In the genomic region with DNA sequence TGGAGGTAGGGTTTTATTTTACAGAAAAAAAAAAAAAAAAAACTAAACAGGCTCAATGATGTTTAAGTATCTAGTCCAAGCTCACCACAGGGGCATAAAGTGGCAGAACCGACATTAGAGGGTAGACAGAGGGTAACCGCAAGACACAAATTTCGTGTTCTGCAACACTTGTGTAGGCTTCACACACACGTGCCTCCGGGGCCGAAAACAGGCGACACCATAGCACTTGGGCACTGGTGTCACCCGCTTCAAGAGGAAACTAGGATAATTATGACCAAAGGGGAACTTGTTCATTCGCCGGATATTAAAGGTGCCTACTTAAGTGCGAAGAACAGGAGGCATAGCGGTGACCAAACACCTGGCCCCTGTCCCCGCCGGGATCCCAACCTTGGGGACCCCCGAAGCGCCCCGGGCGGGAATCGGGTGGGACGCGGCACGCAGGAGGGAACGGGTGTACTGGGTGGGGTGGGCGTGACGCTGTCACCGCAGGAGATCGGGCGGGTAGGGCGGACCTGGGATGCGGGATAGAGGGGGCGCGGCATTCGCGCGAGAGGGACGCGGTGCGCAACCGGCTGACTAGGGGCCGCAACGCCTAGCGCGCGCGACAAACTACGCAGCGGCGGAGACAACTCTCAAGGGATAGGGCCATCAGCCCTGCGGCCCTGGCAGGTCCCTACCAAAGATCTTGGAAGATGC, we compare ENCODE assay signal across 8 cellular contexts. TPM values are rescaled to one million over a fixed set of nuclear protein-coding genes. Genes with fewer than 3 reads are reported as not detected.
DNase-seq lines count a peak whose midpoint lies in the region; ATAC-seq, FAIRE-seq and TF ChIP-seq lines count a peak whose summit lies in the region.

No MANE protein-coding gene starts in this region.

- H3K4me3 Mint-ChIP-seq in neural crest cell (peak overlapping the region; percentile 97), type B pancreatic cell (peak overlapping the region; percentile 98)

- CTCF ChIA-PET in A549 (lab: Yijun Ruan, JAX): interaction anchor here (1.2 kb wide), 1 partner anchor 85 kb away, joined by 3 read pairs; no protein-coding TSS in a partner anchor

- peaks cover 20% of the 10 kb centered on the region for H3K36me3 Mint-ChIP-seq in neural crest cell (ENCODE audit: low read depth)
- H3K36me3 Mint-ChIP-seq in type B pancreatic cell: peaks cover 40% of the 10 kb centered on the region

- peaks cover 15% of the 10 kb centered on the region; the same call in 2 of the 3 replicates for H3K4me1 ChIP-seq in A549

- H3K27me3 Mint-ChIP-seq in neural crest cell (ENCODE audit: low read depth): no peaks in the 10 kb centered on the region
- no peaks in the 10 kb centered on the region for H3K27me3 Mint-ChIP-seq in type B pancreatic cell

- TF ChIP-seq EP300 in A549 (IDR thresholded peaks at IDR 0.05): no peak

- TF ChIP-seq RAD21 in A549 (conservative IDR thresholded peaks at IDR 0.05 in 1 of 2, IDR thresholded peaks at IDR 0.05 in 1 of 2): no peak

- peak overlapping the region; percentile 78 for H3K27ac Mint-ChIP-seq in neural crest cell (ENCODE audit: unreplicated experiment)
- H3K27ac Mint-ChIP-seq in type B pancreatic cell: peak overlapping the region; percentile 87

- no peak for FAIRE-seq in A549 (lab: Jason Lieb, UNC)

- no peak for TF ChIP-seq POLR2A in A549 (IDR thresholded peaks at IDR 0.05; ENCODE audit: low read length)

- H3K4me3 ChIP-seq in A549: peak overlapping the region; percentile 77

- H3K9me3 Mint-ChIP-seq in neural crest cell: no peaks in the 10 kb centered on the region
- no peaks in the 10 kb centered on the region for H3K9me3 Mint-ChIP-seq in type B pancreatic cell

- no peaks in the 10 kb centered on the region for H3K9me3 ChIP-seq in A549

- WGBS in A549 (ENCODE audit: missing lambda C conversion rate): 2% methylated on average over 24 of the region's 49 CpGs

- no peak for TF ChIP-seq CTCF in A549 (IDR thresholded peaks at IDR 0.05)
- TF ChIP-seq CTCF in GM13977 (IDR thresholded peaks at IDR 0.05; ENCODE audit: extremely low read depth, insufficient read depth, missing control alignments): no peak
- no peak for TF ChIP-seq CTCF in neural crest cell (conservative IDR thresholded peaks at IDR 0.05)
- TF ChIP-seq CTCF in type B pancreatic cell (conservative IDR thresholded peaks at IDR 0.05): no peak

- H3K4me2 ChIP-seq in A549: peak overlapping the region; percentile 94

- in situ Hi-C loops in GM13977 (cut with MboI; ENCODE audit: low pct_unique_long_range_greater_than_20kb, low sequenced_read_pairs, unreplicated experiment): no loop called here

- DNase-seq in A549 (ENCODE audit: low read depth in 1 of 2, low spot score in 1 of 2) (peak; percentile 7 to 15), GM13977 (ENCODE audit: low spot score) (peak; percentile 23), NCI-H146 treated with DMSO at 0.1 percent for 48 hours (lab: John Stamatoyannopoulos, UW; ENCODE audit: unreplicated experiment) (peak; percentile 61), neural crest cell (ENCODE audit: low read depth, low spot score) (no peak), type B pancreatic cell (ENCODE audit: extremely low spot score, unreplicated experiment) (peak; percentile 75)
- DNase-seq in activated CD4-positive, alpha-beta T cell treated with anti-CD3 and anti-CD28 coated beads, Interleukin-2, amount 50 U/mL, for 48 hours: peak; percentile 53 to 58

- POLR2A ChIA-PET in A549 (lab: Yijun Ruan, JAX): no interaction called here

- H3K4me1 Mint-ChIP-seq in neural crest cell (peaks cover 47% of the 10 kb centered on the region), type B pancreatic cell (ENCODE audit: unreplicated experiment) (peaks cover 16% of the 10 kb centered on the region)

- peak overlapping the region; percentile 80 to 95 for H3K27ac ChIP-seq in A549

- ATAC-seq in A549 (peak; percentile 65 to 78), HG02852 (IDR thresholded peaks at IDR 0.05; ENCODE audit: unreplicated experiment) (peak; percentile 30), esophagus mucosa (peak; percentile 52)

TF ChIP-seq in A549, 52 proteins besides CTCF, POLR2A, EP300 and RAD21:
- TF ChIP-seq, protein P1, sequence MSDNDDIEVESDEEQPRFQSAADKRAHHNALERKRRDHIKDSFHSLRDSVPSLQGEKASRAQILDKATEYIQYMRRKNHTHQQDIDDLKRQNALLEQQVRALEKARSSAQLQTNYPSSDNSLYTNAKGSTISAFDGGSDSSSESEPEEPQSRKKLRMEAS (IDR thresholded peaks at IDR 0.05): 0 out of 2 replicates have a peak, but pooled peaks have one; percentile 26
- no peak for TF ChIP-seq RCOR1 (IDR thresholded peaks at IDR 0.05; ENCODE audit: low read depth, low read length)

RNA-seq across cellular contexts. Expression of a gene that starts 0.6 kb away (rescaled TPM):
- 9.3 and 17.8 TPM in 2 replicates for polyA plus RNA-seq in A549 (2011; rRNA removed)
- polyA plus RNA-seq in A549 (2012; cell fraction: cytosol; rRNA removed): 4.5 and 4.7 TPM in 2 replicates
- polyA plus RNA-seq in A549 (2012; cell fraction: nucleus; rRNA removed): 0.58 and 1.6 TPM in 2 replicates
- 15.8 to 19.5 TPM (median 18.1 TPM) in 3 replicates for polyA plus RNA-seq in A549 (2017; fragmentation: RNase III; extraction: RNeasy Plus Mini Kit Qiagen cat#74134 plus additional on column Dnase treatment)
- 1.1 and 1.5 TPM in 2 replicates for polyA minus RNA-seq in A549 (2011; rRNA and poly(A)+ RNA removed)
- total RNA-seq in esophagus mucosa: 6.5 TPM
- total RNA-seq in neural crest cell: 18.4 and 19.0 TPM in 2 replicates
- 6.5 and 10.9 TPM in 2 replicates for total RNA-seq in type B pancreatic cell (ENCODE audit: low replicate concordance)

RNA-seq across cellular contexts. Expression of a gene that starts 0.9 kb away (rescaled TPM):
- polyA plus RNA-seq in A549 (2011; rRNA removed) (7.1 and 9.9 TPM in 2 replicates), A549 (2017; fragmentation: RNase III; extraction: RNeasy Plus Mini Kit Qiagen cat#74134 plus additional on column Dnase treatment) (8.4 to 10.1 TPM (median 9.1 TPM) in 3 replicates)
- 2.1 and 2.7 TPM in 2 replicates for polyA plus RNA-seq in A549 (2012; cell fraction: cytosol; rRNA removed)
- 1.6 and 3.2 TPM in 2 replicates for polyA plus RNA-seq in A549 (2012; cell fraction: nucleus; rRNA removed)
- 2.1 and 3.3 TPM in 2 replicates for polyA minus RNA-seq in A549 (2011; rRNA and poly(A)+ RNA removed)
- total RNA-seq in esophagus mucosa (4.9 TPM), neural crest cell (17.6 and 18.5 TPM in 2 replicates), type B pancreatic cell (ENCODE audit: low replicate concordance) (10.7 and 14.6 TPM in 2 replicates)

RNA-seq across cellular contexts. Expression of a gene that starts 54.8 kb away (rescaled TPM):
- polyA plus RNA-seq in A549 (2011; rRNA removed) (27.9 and 32.8 TPM in 2 replicates), A549 (2017; fragmentation: RNase III; extraction: RNeasy Plus Mini Kit Qiagen cat#74134 plus additional on column Dnase treatment) (17.6 to 20.0 TPM (median 19.9 TPM) in 3 replicates)
- 8.2 and 9.8 TPM in 2 replicates for polyA plus RNA-seq in A549 (2012; cell fraction: cytosol; rRNA removed)
- polyA plus RNA-seq in A549 (2012; cell fraction: nucleus; rRNA removed): 10.9 and 19.0 TPM in 2 replicates
- polyA minus RNA-seq in A549 (2011; rRNA and poly(A)+ RNA removed): 11.4 and 12.0 TPM in 2 replicates
- total RNA-seq in esophagus mucosa (19.7 TPM), neural crest cell (31.1 and 32.0 TPM in 2 replicates), type B pancreatic cell (ENCODE audit: low replicate concordance) (41.7 and 69.7 TPM in 2 replicates)

RNA-seq across cellular contexts. Expression of a gene that starts 55.1 kb away (rescaled TPM):
- polyA plus RNA-seq in A549 (2011; rRNA removed) (6.7 and 10.6 TPM in 2 replicates), A549 (2017; fragmentation: RNase III; extraction: RNeasy Plus Mini Kit Qiagen cat#74134 plus additional on column Dnase treatment) (5.0 to 5.9 TPM (median 5.2 TPM) in 3 replicates)
- polyA plus RNA-seq in A549 (2012; cell fraction: cytosol; rRNA removed): 0.92 and 2.2 TPM in 2 replicates
- polyA plus RNA-seq in A549 (2012; cell fraction: nucleus; rRNA removed): 0.41 and 0.53 TPM in 2 replicates
- 5.6 and 11.0 TPM in 2 replicates for polyA minus RNA-seq in A549 (2011; rRNA and poly(A)+ RNA removed)
- total RNA-seq in esophagus mucosa (6.5 TPM), neural crest cell (21.5 and 24.7 TPM in 2 replicates), type B pancreatic cell (ENCODE audit: low replicate concordance) (28.4 and 32.5 TPM in 2 replicates)
